In the genomic region with DNA sequence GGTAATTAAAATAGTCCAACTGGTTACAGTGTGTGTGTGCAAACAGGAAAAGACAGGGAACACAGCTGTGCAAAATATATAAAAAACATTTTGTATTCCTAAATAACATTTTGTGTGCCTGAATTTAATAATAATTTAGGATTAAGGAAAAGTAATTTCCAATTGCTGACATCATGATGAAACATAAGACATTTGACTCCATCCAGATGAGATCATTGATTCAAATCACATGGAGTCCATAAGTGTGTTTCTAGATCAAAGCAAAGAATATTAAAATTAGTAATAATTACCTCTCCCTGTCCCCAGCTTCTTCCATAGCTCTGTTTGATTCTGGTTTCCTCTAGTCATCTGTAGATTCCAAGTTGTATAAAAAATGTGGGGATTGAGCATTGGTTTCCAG, we compare ENCODE assay signal across 17 cellular contexts.
"Had no signal": no experiment of that assay in that cellular context is flagged by ENCODE, and none has a peak within 500 bp of the region (broad histone marks: within the 10 kb centered on the region; RNA-seq: fewer than 3 reads in every experiment).

No MANE protein-coding gene starts in this region.

- H3K27ac Mint-ChIP-seq: activated CD4-positive, alpha-beta T cell treated with anti-CD3 and anti-CD28 coated beads, Interleukin-2, amount 10 ng/mL, durations not matched to agents 7 days and 5 days; activated T-helper 2 cell treated with anti-CD3 and anti-CD28 coated beads, Interferon-gamma antibody, Interleukin-2, Interleukin-4, amounts not matched to agents 10 μg/mL and 5 μg/mL and 100 μg/mL, durations not matched to agents 14 hours and 24 hours and 36 hours; natural killer cell treated with Interleukin-12 subunit alpha and Interleukin-12 subunit beta and Interleukin-15 and Interleukin-18, amount 100 ng/mL, for 72 hours; T-helper 1 cell treated with Interleukin-12 subunit alpha and Interleukin-12 subunit beta and Interleukin-4 antibody, amounts not matched to agents 30 μg/mL and 1 μg/mL, for 36 hours had no signal

- DNase-seq: activated CD4-positive, alpha-beta T cell treated with anti-CD3 and anti-CD28 coated beads, Interleukin-2, amount 10 ng/mL, durations not matched to agents 7 days and 5 days; activated CD4-positive, CD25-positive, alpha-beta regulatory T cell; activated naive CD4-positive, alpha-beta T cell treated with Interleukin-2 at 50 U/mL for 16 hours; activated T-cell treated with anti-CD3 and anti-CD28 coated beads for 4 hours; amygdala; head of caudate nucleus; left ventricle myocardium superior; mammary epithelial cell; pancreas; psoas muscle; stimulated activated CD4-positive, alpha-beta T cell treated with anti-CD3 and anti-CD28 coated beads, Interleukin-4, amount 100 ng/mL, for 24 hours; stimulated activated naive CD4-positive, alpha-beta T cell treated with Interleukin-2 at 50 U/mL for 16 hours; tibial artery had no signal

- H3K36me3 Mint-ChIP-seq: natural killer cell treated with Interleukin-12 subunit alpha and Interleukin-12 subunit beta and Interleukin-15 and Interleukin-18, amount 100 ng/mL, for 72 hours had no signal

- H3K4me3 Mint-ChIP-seq: activated CD4-positive, alpha-beta T cell treated with anti-CD3 and anti-CD28 coated beads, Interleukin-2, amount 10 ng/mL, durations not matched to agents 7 days and 5 days; natural killer cell treated with Interleukin-12 subunit alpha and Interleukin-12 subunit beta and Interleukin-15 and Interleukin-18, amount 100 ng/mL, for 72 hours; T-helper 1 cell treated with Interleukin-12 subunit alpha and Interleukin-12 subunit beta and Interleukin-4 antibody, amounts not matched to agents 30 μg/mL and 1 μg/mL, for 36 hours had no signal

- ATAC-seq: gastroesophageal sphincter; left ventricle myocardium superior; natural killer cell treated with Interleukin-12 subunit alpha and Interleukin-12 subunit beta and Interleukin-15 and Interleukin-18, amount 100 ng/mL, for 72 hours; pancreas; psoas muscle had no signal

- H3K9me3 Mint-ChIP-seq: activated T-helper 2 cell treated with anti-CD3 and anti-CD28 coated beads, Interferon-gamma antibody, Interleukin-2, Interleukin-4, amounts not matched to agents 10 μg/mL and 5 μg/mL and 100 μg/mL, durations not matched to agents 14 hours and 24 hours and 36 hours; natural killer cell treated with Interleukin-12 subunit alpha and Interleukin-12 subunit beta and Interleukin-15 and Interleukin-18, amount 100 ng/mL, for 72 hours; T-helper 1 cell treated with Interleukin-12 subunit alpha and Interleukin-12 subunit beta and Interleukin-4 antibody, amounts not matched to agents 30 μg/mL and 1 μg/mL, for 36 hours had no signal

- H3K27me3 Mint-ChIP-seq: activated CD4-positive, alpha-beta T cell treated with anti-CD3 and anti-CD28 coated beads, Interleukin-2, amount 10 ng/mL, durations not matched to agents 7 days and 5 days had no signal
